Comparison of ENCODE assay signal across 10 cellular contexts in the genomic region with DNA sequence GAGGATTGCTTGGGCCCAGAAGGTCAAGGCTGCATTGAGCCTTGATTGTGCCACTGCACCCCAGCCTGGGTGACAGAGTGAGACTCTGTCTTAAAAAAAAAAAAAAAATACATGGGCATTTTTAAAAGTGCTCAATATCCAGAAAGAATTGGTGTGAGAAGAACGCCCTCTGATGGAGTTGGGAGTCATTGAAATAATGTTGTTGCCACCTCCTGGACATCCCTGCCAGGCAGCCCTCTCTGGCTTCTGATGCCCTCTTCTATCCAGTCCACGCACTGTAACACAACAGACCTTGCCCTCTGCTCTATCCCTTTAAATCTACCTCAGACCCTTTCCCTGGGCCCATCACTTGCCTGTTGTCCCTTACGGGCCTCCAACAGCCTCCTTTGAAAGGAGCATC. TPM values are rescaled to one million over a fixed set of nuclear protein-coding genes. Genes with fewer than 3 reads are reported as not detected.
DNase-seq lines count a peak whose midpoint lies in the region; ATAC-seq and TF ChIP-seq lines count a peak whose summit lies in the region.
"Had no signal": no experiment of that assay in that cellular context is flagged by ENCODE, and none has a peak within 500 bp of the region (broad histone marks: within the 10 kb centered on the region; RNA-seq: fewer than 3 reads in every experiment).

No MANE protein-coding gene starts in this region.

- H3K4me3 Mint-ChIP-seq in CD8-positive, alpha-beta memory T cell, result peak overlapping the region; percentile 64 to 100 (median 99)
- H3K4me3 Mint-ChIP-seq in T-helper 17 cell, result no peak overlapping the region

- no peaks in the 10 kb centered on the region for H3K4me1 ChIP-seq in CD8-positive, alpha-beta memory T cell (ENCODE audit: insufficient read depth, low read length)
- H3K4me1 ChIP-seq in HEK293 (ENCODE audit: control insufficient read depth, insufficient read depth, low read length) (no peaks in the 10 kb centered on the region), suprapubic skin (peaks cover 23% of the 10 kb centered on the region)

- peak; percentile 45 for ATAC-seq in T-helper 17 cell

- peak overlapping the region; percentile 53 to 88 (median 74) for H3K27ac Mint-ChIP-seq in CD8-positive, alpha-beta memory T cell
- peak overlapping the region; percentile 29 for H3K27ac Mint-ChIP-seq in T-helper 17 cell
- H3K27ac Mint-ChIP-seq: activated naive CD4-positive, alpha-beta T cell treated with anti-CD3 and anti-CD28 coated beads, Interleukin-2, amount 50 U/mL, for 72 hours had no signal

- WGBS in suprapubic skin, result 60% methylated on average over 3 of the region's 3 CpGs

- POLR2A ChIA-PET in CD8-positive, alpha-beta memory T cell (lab: Charles Lee), result no interaction called here
- POLR2A ChIA-PET in HEK293 (lab: Yijun Ruan, JAX), result no interaction called here

- H3K36me3 ChIP-seq in CD8-positive, alpha-beta memory T cell (ENCODE audit: insufficient read depth, low read length), result no peaks in the 10 kb centered on the region
- H3K36me3 ChIP-seq in HEK293 (ENCODE audit: control insufficient read depth in 2 of 2, insufficient read depth in 1 of 2, low read length in 2 of 2) (no peaks in the 10 kb centered on the region), suprapubic skin (no peaks in the 10 kb centered on the region)
- H3K36me3 ChIP-seq: sigmoid colon had no signal

- peak in 3 of 5 donors; percentile 21 to 55 (median 27) for DNase-seq in CD8-positive, alpha-beta memory T cell
- DNase-seq in T-helper 17 cell, result no peak
- peak; percentile 50 for DNase-seq in iris pigment epithelial cell (ENCODE audit: low read depth)
- no peak for DNase-seq in inferior parietal cortex (ENCODE audit: extremely low spot score)
- no peak for DNase-seq in suprapubic skin (ENCODE audit: low spot score in 2 of 2)
- no peak for DNase-seq in stimulated activated naive CD4-positive, alpha-beta T cell (lab: John Stamatoyannopoulos, UW)
- DNase-seq in NCI-H524 treated with DMSO at 0.1 percent for 48 hours (lab: John Stamatoyannopoulos, UW), result no peak
- DNase-seq: sigmoid colon had no signal

- H3K27me3 ChIP-seq in CD8-positive, alpha-beta memory T cell (ENCODE audit: insufficient read depth, low read length, poor library complexity, severe bottlenecking), result no peaks in the 10 kb centered on the region
- peaks cover 21% of the 10 kb centered on the region for H3K27me3 ChIP-seq in suprapubic skin

- no peak overlapping the region for H3K4me3 ChIP-seq in CD8-positive, alpha-beta memory T cell (ENCODE audit: low read length)
- no peak overlapping the region for H3K4me3 ChIP-seq in HEK293 (ENCODE audit: low read depth, low read length)
- no peak overlapping the region for H3K4me3 ChIP-seq in suprapubic skin
- H3K4me3 ChIP-seq: sigmoid colon had no signal

- H3K4me1 Mint-ChIP-seq in CD8-positive, alpha-beta memory T cell, result peaks cover 61 to 71% (median 69%) of the 10 kb centered on the region in 3 donors
- H3K4me1 Mint-ChIP-seq in T-helper 17 cell, result peaks cover 25% of the 10 kb centered on the region

- H3K27ac ChIP-seq in CD8-positive, alpha-beta memory T cell (ENCODE audit: low read depth, low read length), result no peak overlapping the region
- H3K27ac ChIP-seq in HEK293 (ENCODE audit: extremely low read depth, low read depth, low read length), result no peak overlapping the region
- no peak overlapping the region for H3K27ac ChIP-seq in suprapubic skin
- H3K27ac ChIP-seq: sigmoid colon had no signal

- H3K9me3 ChIP-seq in CD8-positive, alpha-beta memory T cell (ENCODE audit: low read length), result no peaks in the 10 kb centered on the region
- H3K9me3 ChIP-seq in HEK293 (ENCODE audit: control insufficient read depth, insufficient read depth, low read depth, low read length), result no peaks in the 10 kb centered on the region
- H3K9me3 ChIP-seq in T-helper 17 cell (ENCODE audit: control insufficient read depth, low read length, poor library complexity, severe bottlenecking), result no peaks in the 10 kb centered on the region
- H3K9me3 ChIP-seq in suprapubic skin, result no peaks in the 10 kb centered on the region
- H3K9me3 ChIP-seq: sigmoid colon had no signal

- H3K9me3 Mint-ChIP-seq in CD8-positive, alpha-beta memory T cell, result no peaks in the 10 kb centered on the region

- TF ChIP-seq EP300 in suprapubic skin (IDR thresholded peaks at IDR 0.05), result no peak

- TF ChIP-seq CTCF in HEK293 (tag by site-specific recombination; IDR thresholded peaks at IDR 0.05) (0 out of 2 replicates have a peak, but pooled peaks have one; percentile 34), suprapubic skin (IDR thresholded peaks at IDR 0.05) (no peak)

- CTCF ChIA-PET in CD8-positive, alpha-beta memory T cell (lab: Charles Lee), result interaction anchor here (0.8 to 1.8 kb wide), 13 partner anchors 9 to 291 kb away, joined by 3 to 6 read pairs (median 3); no protein-coding TSS in a partner anchor
- CTCF ChIA-PET in HEK293 (lab: Yijun Ruan, JAX), result interaction anchor here (0.7 to 1.3 kb wide), 4 partner anchors 12 to 1348 kb away, joined by 3 to 4 read pairs (median 4); no protein-coding TSS in a partner anchor

- peaks cover 0 to 3% of the 10 kb centered on the region in 2 donors for H3K27me3 Mint-ChIP-seq in CD8-positive, alpha-beta memory T cell
- H3K27me3 Mint-ChIP-seq in T-helper 17 cell, result peaks cover 22% of the 10 kb centered on the region

- no peak for TF ChIP-seq POLR2A in suprapubic skin (IDR thresholded peaks at IDR 0.05)

- H3K36me3 Mint-ChIP-seq in CD8-positive, alpha-beta memory T cell, result peaks cover 15 to 47% (median 21%) of the 10 kb centered on the region in 3 donors
- peaks cover 4% of the 10 kb centered on the region for H3K36me3 Mint-ChIP-seq in T-helper 17 cell (ENCODE audit: low read depth)

TF ChIP-seq in HEK293, 187 proteins besides CTCF, POLR2A, EP300 and RAD21:
- TF ChIP-seq ZNF571 (tag by site-specific recombination; IDR thresholded peaks at IDR 0.05), result no peak
- peak; percentile 41 for TF ChIP-seq ZNF654 (tag by site-specific recombination; IDR thresholded peaks at IDR 0.05; ENCODE audit: low read depth)

RNA-seq across cellular contexts. Expression of a gene that starts 4.9 kb away (rescaled TPM):
- total RNA-seq in CD8-positive, alpha-beta memory T cell, result 1 to 10 TPM in 1 of 2 experiments, under 1 TPM in 1; 0.66 to 1.4 TPM
- polyA plus RNA-seq in CD8-positive, alpha-beta memory T cell, result 50.8 TPM
- total RNA-seq in T-helper 17 cell, result 1 to 10 TPM; 2.5 to 3.7 TPM
- total RNA-seq in suprapubic skin, result 1 to 10 TPM in 2 of 4 donors, under 1 TPM in 2; 0.23 to 2.0 (median 1.1) TPM

RNA-seq across cellular contexts. Expression of a gene that starts 41.7 kb away (rescaled TPM):
- 10 to 100 TPM; 34.4 to 35.6 TPM for total RNA-seq in CD8-positive, alpha-beta memory T cell
- 289 TPM for polyA plus RNA-seq in CD8-positive, alpha-beta memory T cell
- 10 to 100 TPM; 40.5 to 52.1 TPM for total RNA-seq in T-helper 17 cell
- total RNA-seq in suprapubic skin, result 1 to 10 TPM in 1 of 4 donors, under 1 TPM in 3; 0.49 to 1.0 (median 0.68) TPM

Comparison
In these comparisons a context has a peak if more than half of its experiments do, and no peak if none do; other contexts are left out.
1. DNase-seq: peak in CD8-positive, alpha-beta memory T cell (3 of 5) and iris pigment epithelial cell (single experiment); none in T-helper 17 cell (0 of 3), inferior parietal cortex (single experiment), suprapubic skin (0 of 2), stimulated activated naive CD4-positive, alpha-beta T cell (0 of 6) and NCI-H524 treated with DMSO at 0.1 percent for 48 hours (single experiment).
2. RNA of a gene that starts 41.7 kb away (total RNA-seq): 40.5 to 52.1 TPM in T-helper 17 cell and 34.4 to 35.6 TPM in CD8-positive, alpha-beta memory T cell; 0.49 to 1.0 TPM in suprapubic skin; every median in the first group is over 10 times any median in the second.